12 cellular contexts compared by ENCODE assay signal in the genomic region with DNA sequence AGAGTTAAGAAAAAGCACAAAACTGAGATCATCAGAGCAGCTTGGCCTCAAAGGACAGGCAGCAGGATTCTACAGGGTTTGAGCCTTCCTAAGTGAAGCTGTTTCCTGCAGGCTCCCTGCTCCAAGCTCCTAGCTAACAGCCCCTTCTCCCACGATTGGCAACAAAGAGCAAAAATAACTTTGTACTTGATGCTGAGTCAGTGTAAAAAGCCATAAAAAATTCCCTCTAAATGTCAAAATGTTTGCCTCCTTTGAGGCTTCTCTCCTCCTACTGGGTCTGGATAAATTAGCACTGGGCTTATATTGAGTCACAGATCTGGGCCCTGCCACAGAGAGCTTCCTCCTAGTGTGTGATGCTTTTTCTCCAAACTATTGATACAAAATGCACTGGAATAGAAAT.
DNase-seq lines count a peak whose midpoint lies in the region; ATAC-seq and TF ChIP-seq lines count a peak whose summit lies in the region.
"Had no signal": no experiment of that assay in that cellular context is flagged by ENCODE, and none has a peak within 500 bp of the region (broad histone marks: within the 10 kb centered on the region; RNA-seq: fewer than 3 reads in every experiment).

No MANE protein-coding gene starts in this region.

- POLR2A ChIA-PET in BJ (lab: Charles Lee): no interaction called here

- H3K36me3 ChIP-seq in BJ (ENCODE audit: control insufficient read depth, insufficient read depth, low read length) (no peaks in the 10 kb centered on the region), SJCRH30 (no peaks in the 10 kb centered on the region), osteoblast (ENCODE audit: insufficient read depth, low read length) (no peaks in the 10 kb centered on the region)

- peak overlapping the region; percentile 60; the same call in 1 of the 2 replicates for H3K27ac ChIP-seq in SJCRH30
- H3K27ac ChIP-seq in osteoblast (ENCODE audit: low read depth, low read length): peak overlapping the region; percentile 88

- no peaks in the 10 kb centered on the region for H3K9me3 ChIP-seq in SJCRH30 (replicated peaks)
- no peaks in the 10 kb centered on the region for H3K9me3 ChIP-seq in osteoblast (ENCODE audit: low read depth, low read length)

- no peak for TF ChIP-seq CTCF in BJ (IDR thresholded peaks at IDR 0.05; ENCODE audit: insufficient read depth, low read depth, low read length)
- TF ChIP-seq CTCF in fibroblast of villous mesenchyme (IDR thresholded peaks at IDR 0.05; ENCODE audit: insufficient read depth, low read depth, low read length): no peak
- no peak for TF ChIP-seq CTCF in osteoblast (IDR thresholded peaks at IDR 0.05; ENCODE audit: extremely low read depth, low read depth, low read length)

- no peaks in the 10 kb centered on the region for H3K79me2 ChIP-seq in osteoblast (ENCODE audit: insufficient read depth, low read length)

- ATAC-seq in HG02798 (IDR thresholded peaks at IDR 0.05; ENCODE audit: poor library complexity, unreplicated experiment): no peak
- ATAC-seq in stimulated activated naive CD8-positive, alpha-beta T cell treated with anti-CD3 and anti-CD28 coated beads, Interleukin-15, Interleukin-2, amounts not matched to agents 100 U/mL and 50 U/mL, for 24 hours: no peak
- no peak for ATAC-seq in GM21737 (IDR thresholded peaks at IDR 0.05; ENCODE audit: unreplicated experiment)
- ATAC-seq: stimulated activated naive B cell treated with anti-CD40 and anti-IgM and Interleukin-4, amounts not matched to agents 10 μg/mL and 1 μg/mL and 100 μg/mL, for 72 hours had no signal

- H3K4me2 ChIP-seq in osteoblast (ENCODE audit: insufficient read depth, low read length): peak overlapping the region; percentile 21

- no peaks in the 10 kb centered on the region for H3K27me3 ChIP-seq in BJ (ENCODE audit: control insufficient read depth, insufficient read depth, low read length)
- no peaks in the 10 kb centered on the region for H3K27me3 ChIP-seq in SJCRH30
- no peaks in the 10 kb centered on the region for H3K27me3 ChIP-seq in osteoblast (ENCODE audit: insufficient read depth, low read length)

- CTCF ChIA-PET in BJ (lab: Yijun Ruan, JAX): interaction anchor here (1.1 to 1.8 kb wide), 2 partner anchors 20 to 256 kb away, joined by 4 to 5 read pairs; no protein-coding TSS in a partner anchor

- H4K20me1 ChIP-seq in osteoblast (ENCODE audit: insufficient read depth, low read length): no peaks in the 10 kb centered on the region

- DNase-seq in BJ (ENCODE audit: low read depth): peak; percentile 26
- no peak for DNase-seq in SJCRH30
- peak; percentile 80 for DNase-seq in fibroblast of villous mesenchyme (ENCODE audit: low read depth)
- peak; percentile 89 for DNase-seq in osteoblast (ENCODE audit: insufficient read length, low spot score, missing footprints)
- DNase-seq in LoVo (ENCODE audit: low spot score): no peak
- no peak for DNase-seq in stimulated activated naive CD8-positive, alpha-beta T cell treated with anti-CD3 and anti-CD28 coated beads, Interleukin-15, Interleukin-2, amounts not matched to agents 100 U/mL and 50 U/mL, for 24 hours
- DNase-seq: CD4-positive, CD25-positive, alpha-beta regulatory T cell; effector CD8-positive, alpha-beta T cell; MV-4-11; stimulated activated naive B cell treated with anti-CD40 and anti-IgM and Interleukin-4, amounts not matched to agents 10 μg/mL and 1 μg/mL and 100 μg/mL, for 72 hours had no signal

- peaks cover 15% of the 10 kb centered on the region for H3K4me1 ChIP-seq in SJCRH30
- H3K4me1 ChIP-seq in osteoblast (ENCODE audit: insufficient read depth, low read length): peaks cover 36% of the 10 kb centered on the region

- H2AFZ ChIP-seq in osteoblast (ENCODE audit: low read length): peak overlapping the region; percentile 68

- H3K4me3 ChIP-seq in BJ (ENCODE audit: low read depth, low read length): no peak overlapping the region
- H3K4me3 ChIP-seq in SJCRH30: no peak overlapping the region
- H3K4me3 ChIP-seq in fibroblast of villous mesenchyme (ENCODE audit: low read depth, low read length): no peak overlapping the region
- no peak overlapping the region for H3K4me3 ChIP-seq in osteoblast (ENCODE audit: insufficient read depth, low read length)

Comparison
In these comparisons a context has a peak if more than half of its experiments do, and no peak if none do; other contexts are left out.
1. DNase-seq: peak in BJ (single experiment), fibroblast of villous mesenchyme (single experiment) and osteoblast (single experiment); none in SJCRH30 (0 of 2), LoVo (single experiment) and stimulated activated naive CD8-positive, alpha-beta T cell treated with anti-CD3 and anti-CD28 coated beads, Interleukin-15, Interleukin-2, amounts not matched to agents 100 U/mL and 50 U/mL, for 24 hours (single experiment).